13 cellular contexts compared by ENCODE assay signal in the genomic region with DNA sequence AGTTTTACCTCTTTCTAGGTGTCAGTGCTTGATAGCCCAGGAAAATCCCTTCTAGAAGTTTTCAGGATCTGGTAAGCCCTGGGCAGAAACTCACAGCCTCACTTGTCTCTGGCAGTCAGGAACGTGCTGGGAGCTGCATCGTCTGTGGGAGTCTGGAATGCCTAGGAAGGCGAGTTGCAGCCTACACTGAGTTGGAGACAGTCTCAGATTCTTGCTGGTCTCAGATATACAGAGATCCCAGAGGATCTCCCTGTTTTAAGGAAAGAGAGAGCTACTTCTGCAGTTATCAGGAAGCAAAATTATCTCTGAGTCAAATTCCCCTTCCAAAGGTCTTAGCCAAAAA.
DNase-seq lines count a peak whose midpoint lies in the region; ATAC-seq and TF ChIP-seq lines count a peak whose summit lies in the region.
"Had no signal": no experiment of that assay in that cellular context is flagged by ENCODE, and none has a peak within 500 bp of the region (broad histone marks: within the 10 kb centered on the region; RNA-seq: fewer than 3 reads in every experiment).

No MANE protein-coding gene starts in this region.

- H3K4me3 ChIP-seq in dorsolateral prefrontal cortex (no peak overlapping the region), muscle layer of duodenum (ENCODE audit: low read depth in 1 of 2, low read length in 2 of 2) (no peak overlapping the region), vagina (no peak overlapping the region)

- no peaks in the 10 kb centered on the region for H3K9me3 ChIP-seq in muscle layer of duodenum (ENCODE audit: control insufficient read depth in 1 of 2, low read length in 2 of 2)
- no peaks in the 10 kb centered on the region for H3K9me3 ChIP-seq in vagina

- intact Hi-C loops in left cardiac atrium (cut with DNase I) (no loop called here), Right ventricle myocardium inferior (cut with DNase I) (no loop called here), dorsolateral prefrontal cortex (cut with DNase I) (loop anchor here in 1 of 2 donors (10.0 kb wide), 1 partner anchor 101 kb away; a partner anchor contains a TSS), vagina (cut with DNase I) (no loop called here)

- ATAC-seq in left cardiac atrium: peak; percentile 71 to 82
- no peak for ATAC-seq in Right ventricle myocardium inferior
- ATAC-seq: activated CD4-positive, alpha-beta T cell treated with anti-CD3 and anti-CD28 coated beads for 36 hours; activated naive CD4-positive, alpha-beta T cell treated with anti-CD3 and anti-CD28 coated beads, Interleukin-2, amount 50 U/mL, for 72 hours; naive thymus-derived CD8-positive, alpha-beta T cell had no signal

- H3K27ac ChIP-seq in dorsolateral prefrontal cortex (peak overlapping the region in 9 of 59 donors; percentile 3 to 74 (median 41)), muscle layer of duodenum (ENCODE audit: low read length) (peak overlapping the region; percentile 14), vagina (peak overlapping the region; percentile 56)

- no peak for TF ChIP-seq CTCF in dorsolateral prefrontal cortex (IDR thresholded peaks at IDR 0.05 in 54 of 56, conservative IDR thresholded peaks at IDR 0.05 in 2 of 56; ENCODE audit: low read depth in 1 of 56, partially characterized antibody in 56 of 56)
- no peak for TF ChIP-seq CTCF in vagina (IDR thresholded peaks at IDR 0.05)

- H3K36me3 ChIP-seq in muscle layer of duodenum (ENCODE audit: control insufficient read depth in 1 of 2, insufficient read depth in 2 of 2, low read length in 2 of 2): no peaks in the 10 kb centered on the region
- no peaks in the 10 kb centered on the region for H3K36me3 ChIP-seq in vagina

- peaks cover 0 to 3% (median 0%) of the 10 kb centered on the region in 45 donors for H3K27me3 ChIP-seq in dorsolateral prefrontal cortex
- no peaks in the 10 kb centered on the region for H3K27me3 ChIP-seq in muscle layer of duodenum (ENCODE audit: low read depth, low read length)
- no peaks in the 10 kb centered on the region for H3K27me3 ChIP-seq in vagina

- H3K4me1 ChIP-seq in muscle layer of duodenum (ENCODE audit: control insufficient read depth in 1 of 2, insufficient read depth in 2 of 2, low read length in 2 of 2) (peaks cover 14 to 25% of the 10 kb centered on the region in 2 donors), vagina (peaks cover 35% of the 10 kb centered on the region)

- TF ChIP-seq POLR2A in vagina (IDR thresholded peaks at IDR 0.05): no peak

- DNase-seq in left cardiac atrium (no peak), Right ventricle myocardium inferior (ENCODE audit: missing footprints) (no peak), dorsolateral prefrontal cortex (peak in 6 of 10 donors; percentile 27 to 60 (median 48)), vagina (ENCODE audit: extremely low spot score in 2 of 2) (no peak), HuH-7.5 (ENCODE audit: low spot score) (no peak), NCI-H2227 (lab: John Stamatoyannopoulos, UW; ENCODE audit: unreplicated experiment) (no peak), NCI-H2029 (lab: John Stamatoyannopoulos, UW) (no peak)
- DNase-seq: activated CD4-positive, alpha-beta T cell treated with anti-CD3 and anti-CD28 coated beads for 36 hours; Karpas-422; naive thymus-derived CD8-positive, alpha-beta T cell; NK-92 treated with Interleukin-12 subunit alpha and Interleukin-12 subunit beta, amount 100 ng/mL, for 24 hours had no signal

Comparison
In these comparisons a context has a peak if more than half of its experiments do, and no peak if none do; other contexts are left out.
1. DNase-seq: peak in dorsolateral prefrontal cortex (6 of 10); none in left cardiac atrium (single experiment), Right ventricle myocardium inferior (single experiment), vagina (0 of 2), HuH-7.5 (single experiment), NCI-H2227 (single experiment) and NCI-H2029 (single experiment).